13 cellular contexts compared by ENCODE assay signal in the genomic region with DNA sequence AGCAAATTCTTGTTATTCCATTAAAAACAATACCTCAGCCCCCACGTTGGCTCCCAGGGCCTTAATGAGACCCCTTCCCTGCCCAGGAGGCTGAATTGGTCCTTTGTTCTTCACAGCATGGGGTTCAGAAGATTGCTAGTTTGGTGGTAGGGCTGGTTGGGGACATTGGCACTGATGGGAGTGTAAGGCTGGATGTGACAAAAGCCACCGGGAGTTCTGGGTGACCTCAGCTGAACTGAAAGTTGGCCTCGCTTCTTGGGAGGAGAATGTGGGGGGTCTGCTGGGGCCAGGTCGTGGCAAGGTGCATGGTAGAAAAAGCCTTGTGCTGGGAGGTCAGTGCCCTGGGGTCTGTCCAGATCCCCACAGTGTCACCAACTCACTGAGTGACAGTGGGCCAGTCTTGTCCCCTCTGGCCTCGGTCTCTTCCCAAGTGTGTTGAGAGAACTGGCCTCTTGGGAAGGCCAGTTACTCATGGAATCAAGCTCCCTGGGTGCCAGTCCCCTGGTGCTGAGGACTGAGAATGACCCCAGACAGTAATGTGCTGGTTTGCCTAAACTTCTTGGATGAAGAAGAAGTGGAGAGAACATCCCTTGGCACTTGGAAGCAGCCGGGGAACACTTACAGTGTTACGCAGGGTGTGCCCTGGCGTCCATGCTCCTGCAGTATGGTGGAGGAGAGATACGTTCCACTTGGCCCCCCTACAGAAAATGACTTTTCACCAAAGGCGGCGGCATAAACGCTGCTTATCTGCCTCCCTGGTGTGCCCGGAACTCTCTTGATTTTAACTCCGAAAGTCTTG.
"Had no signal": no experiment of that assay in that cellular context is flagged by ENCODE, and none has a peak within 500 bp of the region (broad histone marks: within the 10 kb centered on the region; RNA-seq: fewer than 3 reads in every experiment).

No MANE protein-coding gene starts in this region.

- H3K36me3 ChIP-seq: esophagus squamous epithelium, pancreas, transverse colon had no signal

- DNase-seq: activated CD4-positive, alpha-beta T cell treated with anti-CD3 and anti-CD28 coated beads, Interleukin-2, amount 10 ng/mL, durations not matched to agents 24 days and 14 days; activated effector memory CD4-positive, alpha-beta T cell treated with anti-CD3 and anti-CD28 coated beads, Interleukin-2, amount 50 U/mL, for 16 hours; activated T-cell treated with anti-CD3 and anti-CD28 coated beads, Interleukin-2, amount 50 U/mL, for 4 hours; esophagus squamous epithelium; foreskin fibroblast; immature natural killer cell; mammary epithelial cell; natural killer cell; substantia nigra; transverse colon had no signal

- H3K27ac ChIP-seq: esophagus squamous epithelium, pancreas, skin epidermis, transverse colon had no signal

- H3K27me3 ChIP-seq: pancreas, transverse colon had no signal

- H3K9me3 ChIP-seq: esophagus squamous epithelium, pancreas, transverse colon had no signal

- H3K4me1 ChIP-seq: esophagus squamous epithelium, pancreas, transverse colon had no signal

- ATAC-seq: activated T-cell treated with anti-CD3 and anti-CD28 coated beads, Interleukin-2, amount 50 U/mL, for 4 hours; natural killer cell; pancreas; stimulated activated effector memory CD8-positive, alpha-beta T cell treated with anti-CD3 and anti-CD28 coated beads, Interleukin-12 subunit alpha, Interleukin-12 subunit beta, amount 100 ng/mL, for 72 hours had no signal

- H3K4me3 ChIP-seq: esophagus squamous epithelium, pancreas, skin epidermis, transverse colon had no signal
